Comparison of ENCODE assay signal across 1 cellular context in genomic region chr19:1450735-1451669, GRCh38.
TF ChIP-seq lines count a peak whose summit lies in the region.

No MANE protein-coding gene starts in this region.

TF ChIP-seq in A549, 52 proteins besides CTCF, POLR2A, EP300 and RAD21:
- TF ChIP-seq KDM1A (IDR thresholded peaks at IDR 0.05; ENCODE audit: low read depth) (peak; percentile 55; the same call in 1 of the 2 replicates), SREBF2 (IDR thresholded peaks at IDR 0.05) (no peak), ZFP36 (IDR thresholded peaks at IDR 0.05; ENCODE audit: borderline replicate concordance, partially characterized antibody) (peak; percentile 85)
